In the genomic region with DNA sequence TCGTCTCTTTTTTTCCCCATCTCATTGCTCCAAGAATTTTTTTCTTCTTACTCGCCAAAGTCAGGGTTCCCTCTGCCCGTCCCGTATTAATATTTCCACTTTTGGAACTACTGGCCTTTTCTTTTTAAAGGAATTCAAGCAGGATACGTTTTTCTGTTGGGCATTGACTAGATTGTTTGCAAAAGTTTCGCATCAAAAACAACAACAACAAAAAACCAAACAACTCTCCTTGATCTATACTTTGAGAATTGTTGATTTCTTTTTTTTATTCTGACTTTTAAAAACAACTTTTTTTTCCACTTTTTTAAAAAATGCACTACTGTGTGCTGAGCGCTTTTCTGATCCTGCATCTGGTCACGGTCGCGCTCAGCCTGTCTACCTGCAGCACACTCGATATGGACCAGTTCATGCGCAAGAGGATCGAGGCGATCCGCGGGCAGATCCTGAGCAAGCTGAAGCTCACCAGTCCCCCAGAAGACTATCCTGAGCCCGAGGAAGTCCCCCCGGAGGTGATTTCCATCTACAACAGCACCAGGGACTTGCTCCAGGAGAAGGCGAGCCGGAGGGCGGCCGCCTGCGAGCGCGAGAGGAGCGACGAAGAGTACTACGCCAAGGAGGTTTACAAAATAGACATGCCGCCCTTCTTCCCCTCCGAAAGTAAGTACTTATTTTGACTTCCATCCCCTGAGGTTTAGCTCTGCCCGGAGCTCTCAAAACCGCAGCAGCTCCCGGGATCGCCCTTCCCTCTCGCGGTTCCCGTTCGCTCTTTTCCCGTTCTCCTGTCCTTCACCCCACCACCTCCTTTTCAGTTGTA, we compare ENCODE assay signal across 8 cellular contexts. TPM values are rescaled to one million over a fixed set of nuclear protein-coding genes. Genes with fewer than 3 reads are reported as not detected.
DNase-seq lines count a peak whose midpoint lies in the region; ATAC-seq lines count a peak whose summit lies in the region.

No MANE protein-coding gene starts in this region.

- H3K27ac ChIP-seq in duodenal mucosa (ENCODE audit: low read depth, low read length): no peak overlapping the region
- peak overlapping the region; percentile 65 for H3K27ac ChIP-seq in mesodermal cell (ENCODE audit: low read depth, low read length, severe bottlenecking)
- H3K27ac ChIP-seq in aorta (ENCODE audit: low read depth in 1 of 2, low read length in 2 of 2): peak overlapping the region; percentile 92 to 98

- WGBS in mesodermal cell (ENCODE audit: insufficient coverage in 2 of 2), 2 experiments: 0% methylated on average over 23 to 34 of the region's 39 CpGs
- WGBS in aorta, 2 donors: 0 to 1% methylated on average over 39 of the region's 39 CpGs

- H3K27me3 ChIP-seq in duodenal mucosa (ENCODE audit: control insufficient read depth in 1 of 2, insufficient read depth in 2 of 2, low read length in 2 of 2) (peaks cover 22 to 38% of the 10 kb centered on the region in 2 donors), aorta (ENCODE audit: control insufficient read depth in 1 of 2, insufficient read depth in 2 of 2, low read length in 1 of 2) (no peaks in the 10 kb centered on the region)

- no peaks in the 10 kb centered on the region for H3K9me3 ChIP-seq in duodenal mucosa (ENCODE audit: control insufficient read depth in 1 of 2, low read length in 2 of 2)
- no peaks in the 10 kb centered on the region for H3K9me3 ChIP-seq in mesodermal cell (ENCODE audit: control insufficient read depth, low read length)
- H3K9me3 ChIP-seq in aorta (ENCODE audit: control insufficient read depth, low read length): no peaks in the 10 kb centered on the region

- intact Hi-C loops in aorta (cut with DNase I): loop anchor here (5.0 to 10.0 kb wide), 10 partner anchors 116 to 958 kb away; a partner anchor contains a TSS

- H3K36me3 ChIP-seq in duodenal mucosa (ENCODE audit: control insufficient read depth in 1 of 2, insufficient read depth in 2 of 2, low read length in 2 of 2): no peaks in the 10 kb centered on the region
- H3K36me3 ChIP-seq in mesodermal cell (ENCODE audit: control insufficient read depth, insufficient read depth, low read length): no peaks in the 10 kb centered on the region
- H3K36me3 ChIP-seq in aorta (ENCODE audit: control insufficient read depth in 1 of 2, insufficient read depth in 2 of 2, low read length in 1 of 2): no peaks in the 10 kb centered on the region

- H3K4me3 ChIP-seq in duodenal mucosa (ENCODE audit: low read depth in 1 of 2, low read length in 2 of 2): peak overlapping the region; percentile 63 to 79
- peak overlapping the region; percentile 84 for H3K4me3 ChIP-seq in mesodermal cell (ENCODE audit: extremely low read depth, insufficient read depth, low read length, poor library complexity, severe bottlenecking)
- peak overlapping the region; percentile 90 to 92 for H3K4me3 ChIP-seq in aorta (ENCODE audit: low read length in 2 of 2)

- DNase-seq in GM03348 (ENCODE audit: low spot score) (peak; percentile 44), NCI-H1105 treated with DMSO at 0.1 percent for 48 hours (lab: John Stamatoyannopoulos, UW) (peak; percentile 48), aorta (peak in 1 of 2 donors; percentile 59), putamen (ENCODE audit: low spot score) (no peak)
- no peak for DNase-seq in activated CD4-positive, CD25-positive, alpha-beta regulatory T cell treated with anti-CD3 and anti-CD28 coated beads, Interleukin-2, amount 50 U/mL, for 72 hours

- H3K4me1 ChIP-seq in duodenal mucosa (ENCODE audit: control insufficient read depth in 1 of 2, insufficient read depth in 2 of 2, low read length in 2 of 2) (peaks cover 10 to 25% of the 10 kb centered on the region in 2 donors), mesodermal cell (ENCODE audit: control insufficient read depth, insufficient read depth, low read length, poor library complexity, severe bottlenecking) (peaks cover 8% of the 10 kb centered on the region), aorta (ENCODE audit: control insufficient read depth in 1 of 2, insufficient read depth in 2 of 2, low read length in 2 of 2) (peaks cover 0 to 2% of the 10 kb centered on the region in 2 donors)

- H3K9ac ChIP-seq in duodenal mucosa (ENCODE audit: low read depth in 1 of 2, low read length in 2 of 2): peak overlapping the region; percentile 26 to 33

- ATAC-seq in aorta (ENCODE audit: low FRiP score) (peak; percentile 15), GM18868 (IDR thresholded peaks at IDR 0.05; ENCODE audit: unreplicated experiment) (no peak)

RNA-seq across cellular contexts. Expression of a gene that starts 1.5 kb away (rescaled TPM):
- polyA plus RNA-seq in mesodermal cell (2013, experiment 1 of 2): 74.9 TPM
- polyA plus RNA-seq in mesodermal cell (2013, experiment 2 of 2): 66.7 TPM
- total RNA-seq in aorta: 10 to 100 TPM; 15.5 to 18.0 TPM
- polyA plus RNA-seq in aorta: 1 to 10 TPM; 2.2 to 2.6 TPM

Comparison
In these comparisons a context has a peak if more than half of its experiments do, and no peak if none do; other contexts are left out.
1. DNase-seq: peak in GM03348 (single experiment) and NCI-H1105 treated with DMSO at 0.1 percent for 48 hours (single experiment); none in putamen (single experiment) and activated CD4-positive, CD25-positive, alpha-beta regulatory T cell treated with anti-CD3 and anti-CD28 coated beads, Interleukin-2, amount 50 U/mL, for 72 hours (single experiment).
2. Peak in every context shown above with its lines, with median percentiles within 50 percentile points of each other: H3K4me3 ChIP-seq.